In genomic region chr10:102230861-102231356, GRCh38 we compare ENCODE assay signal across 8 cellular contexts. TPM values are rescaled to one million over a fixed set of nuclear protein-coding genes. Genes with fewer than 3 reads are reported as not detected.
DNase-seq lines count a peak whose midpoint lies in the region; ATAC-seq, FAIRE-seq and TF ChIP-seq lines count a peak whose summit lies in the region.

No MANE protein-coding gene starts in this region.

- ATAC-seq in Right ventricle myocardium superior (ENCODE audit: poor library complexity) (peak; percentile 10), HG03571 (IDR thresholded peaks at IDR 0.05; ENCODE audit: unreplicated experiment) (no peak), HG03442 (IDR thresholded peaks at IDR 0.05; ENCODE audit: unreplicated experiment) (no peak)

- H3K4me3 Mint-ChIP-seq in activated T-helper 1 cell treated with anti-CD3 and anti-CD28 coated beads, Interleukin-12 subunit alpha, Interleukin-12 subunit beta, Interleukin-2, Interleukin-4 antibody, amounts not matched to agents 30 ng/mL and 10 ng/mL and 1 ng/mL, durations not matched to agents 14 hours and 24 hours and 36 hours: peak overlapping the region; percentile 68
- peak overlapping the region; percentile 50 for H3K4me3 Mint-ChIP-seq in progenitor cell of endocrine pancreas (ENCODE audit: low read depth)

- H3K4me1 Mint-ChIP-seq in activated T-helper 1 cell treated with anti-CD3 and anti-CD28 coated beads, Interleukin-12 subunit alpha, Interleukin-12 subunit beta, Interleukin-2, Interleukin-4 antibody, amounts not matched to agents 30 ng/mL and 10 ng/mL and 1 ng/mL, durations not matched to agents 14 hours and 24 hours and 36 hours (ENCODE audit: low read depth): peaks cover 17% of the 10 kb centered on the region
- peaks cover 2% of the 10 kb centered on the region for H3K4me1 Mint-ChIP-seq in progenitor cell of endocrine pancreas (ENCODE audit: low read depth)

- H3K9me3 Mint-ChIP-seq in activated T-helper 1 cell treated with anti-CD3 and anti-CD28 coated beads, Interleukin-12 subunit alpha, Interleukin-12 subunit beta, Interleukin-2, Interleukin-4 antibody, amounts not matched to agents 30 ng/mL and 10 ng/mL and 1 ng/mL, durations not matched to agents 14 hours and 24 hours and 36 hours: no peaks in the 10 kb centered on the region
- no peaks in the 10 kb centered on the region for H3K9me3 Mint-ChIP-seq in progenitor cell of endocrine pancreas (ENCODE audit: low read depth)

- H3K27ac Mint-ChIP-seq in activated T-helper 1 cell treated with anti-CD3 and anti-CD28 coated beads, Interleukin-12 subunit alpha, Interleukin-12 subunit beta, Interleukin-2, Interleukin-4 antibody, amounts not matched to agents 30 ng/mL and 10 ng/mL and 1 ng/mL, durations not matched to agents 14 hours and 24 hours and 36 hours: no peak overlapping the region
- H3K27ac Mint-ChIP-seq in progenitor cell of endocrine pancreas: no peak overlapping the region

- H3K27me3 Mint-ChIP-seq in activated T-helper 1 cell treated with anti-CD3 and anti-CD28 coated beads, Interleukin-12 subunit alpha, Interleukin-12 subunit beta, Interleukin-2, Interleukin-4 antibody, amounts not matched to agents 30 ng/mL and 10 ng/mL and 1 ng/mL, durations not matched to agents 14 hours and 24 hours and 36 hours (ENCODE audit: insufficient read depth): peaks cover 59% of the 10 kb centered on the region
- peaks cover 84% of the 10 kb centered on the region for H3K27me3 Mint-ChIP-seq in progenitor cell of endocrine pancreas

- peak; percentile 16 for DNase-seq in DMS153 treated with DMSO at 0.1 percent for 48 hours (lab: John Stamatoyannopoulos, UW; ENCODE audit: unreplicated experiment)
- peak; percentile 12 for DNase-seq in NCI-H1105 treated with DMSO at 0.1 percent for 48 hours (lab: John Stamatoyannopoulos, UW)
- DNase-seq in activated T-helper 1 cell treated with anti-CD3 and anti-CD28 coated beads, Interleukin-12 subunit alpha, Interleukin-12 subunit beta, Interleukin-2, Interleukin-4 antibody, amounts not matched to agents 30 ng/mL and 10 ng/mL and 1 ng/mL, durations not matched to agents 14 hours and 24 hours and 36 hours (ENCODE audit: low spot score): peak; percentile 39
- peak; percentile 59 for DNase-seq in Right ventricle myocardium superior
- DNase-seq in progenitor cell of endocrine pancreas (ENCODE audit: low spot score, unreplicated experiment): no peak
- no peak for DNase-seq in HTR-8/SVneo (ENCODE audit: insufficient read length, low spot score)

- TF ChIP-seq CTCF in progenitor cell of endocrine pancreas (IDR thresholded peaks at IDR 0.05; ENCODE audit: unreplicated experiment): peak; percentile 42

- intact Hi-C loops in activated T-helper 1 cell treated with anti-CD3 and anti-CD28 coated beads, Interleukin-12 subunit alpha, Interleukin-12 subunit beta, Interleukin-2, Interleukin-4 antibody, amounts not matched to agents 30 ng/mL and 10 ng/mL and 1 ng/mL, durations not matched to agents 14 hours and 24 hours and 36 hours (cut with micrococcal nuclease): loop anchor here (1.0 kb wide), 6 partner anchors 10 to 248 kb away; partner anchors contain the start of genes GBF1 and PITX3
- intact Hi-C loops in Right ventricle myocardium superior (cut with DNase I): loop anchor here (2.0 kb wide), 1 partner anchor 120 kb away; no protein-coding TSS in a partner anchor

- no peaks in the 10 kb centered on the region for H3K36me3 Mint-ChIP-seq in activated T-helper 1 cell treated with anti-CD3 and anti-CD28 coated beads, Interleukin-12 subunit alpha, Interleukin-12 subunit beta, Interleukin-2, Interleukin-4 antibody, amounts not matched to agents 30 ng/mL and 10 ng/mL and 1 ng/mL, durations not matched to agents 14 hours and 24 hours and 36 hours (ENCODE audit: low read depth)
- H3K36me3 Mint-ChIP-seq in progenitor cell of endocrine pancreas (ENCODE audit: insufficient read depth): no peaks in the 10 kb centered on the region

- FAIRE-seq in HTR-8/SVneo (lab: Jason Lieb, UNC): no peak

RNA-seq across cellular contexts. Expression of gene ELOVL3, which starts 4.8 kb away (rescaled TPM):
- total RNA-seq in activated T-helper 1 cell treated with anti-CD3 and anti-CD28 coated beads, Interleukin-12 subunit alpha, Interleukin-12 subunit beta, Interleukin-2, Interleukin-4 antibody, amounts not matched to agents 30 ng/mL and 10 ng/mL and 1 ng/mL, durations not matched to agents 14 hours and 24 hours and 36 hours: 0.18 TPM in 1 of 2 replicates, not detected in the other
- total RNA-seq in Right ventricle myocardium superior (0.22 TPM), progenitor cell of endocrine pancreas (not detected in 2 replicates)

RNA-seq across cellular contexts. Expression of gene PITX3, which starts 10.4 kb away (rescaled TPM):
- 0.17 and 0.44 TPM in 2 replicates for total RNA-seq in activated T-helper 1 cell treated with anti-CD3 and anti-CD28 coated beads, Interleukin-12 subunit alpha, Interleukin-12 subunit beta, Interleukin-2, Interleukin-4 antibody, amounts not matched to agents 30 ng/mL and 10 ng/mL and 1 ng/mL, durations not matched to agents 14 hours and 24 hours and 36 hours
- total RNA-seq in Right ventricle myocardium superior (3.4 TPM), progenitor cell of endocrine pancreas (not detected in 2 replicates)

RNA-seq across cellular contexts. Expression of gene GBF1, which starts 14.4 kb away (rescaled TPM):
- total RNA-seq in activated T-helper 1 cell treated with anti-CD3 and anti-CD28 coated beads, Interleukin-12 subunit alpha, Interleukin-12 subunit beta, Interleukin-2, Interleukin-4 antibody, amounts not matched to agents 30 ng/mL and 10 ng/mL and 1 ng/mL, durations not matched to agents 14 hours and 24 hours and 36 hours: 46.7 TPM in 2 replicates
- total RNA-seq in Right ventricle myocardium superior (41.4 TPM), progenitor cell of endocrine pancreas (52.3 and 54.6 TPM in 2 replicates)

Comparison
In these comparisons a context has a peak if more than half of its experiments do, and no peak if none do; other contexts are left out.
1. DNase-seq: peak in DMS153 treated with DMSO at 0.1 percent for 48 hours (single experiment), NCI-H1105 treated with DMSO at 0.1 percent for 48 hours (single experiment), activated T-helper 1 cell treated with anti-CD3 and anti-CD28 coated beads, Interleukin-12 subunit alpha, Interleukin-12 subunit beta, Interleukin-2, Interleukin-4 antibody, amounts not matched to agents 30 ng/mL and 10 ng/mL and 1 ng/mL, durations not matched to agents 14 hours and 24 hours and 36 hours (single experiment) and Right ventricle myocardium superior (single experiment); none in progenitor cell of endocrine pancreas (single experiment) and HTR-8/SVneo (single experiment).